ENCODE assay signal across 8 cellular contexts in the genomic region with DNA sequence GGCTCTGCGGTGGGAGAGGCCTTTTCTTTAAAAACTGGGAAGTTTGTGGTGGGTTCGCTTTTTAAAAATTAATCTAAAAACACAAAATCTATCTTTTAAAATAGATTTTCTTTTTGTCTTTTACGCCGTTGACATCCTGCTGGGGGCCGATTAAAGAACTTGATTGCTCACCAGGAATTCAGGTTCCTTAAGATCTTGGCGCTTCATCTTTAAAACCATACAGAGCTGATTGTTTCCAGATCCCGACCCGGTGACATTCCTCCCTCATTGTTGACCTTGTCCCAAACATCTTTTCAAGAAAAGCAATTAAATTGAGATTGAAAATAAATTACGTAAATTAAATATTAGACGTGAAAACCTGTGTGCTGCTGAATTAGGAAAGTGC. TPM values are rescaled to one million over a fixed set of nuclear protein-coding genes. Genes with fewer than 3 reads are reported as not detected.
A peak's percentile ranks its signal among the peaks of the same experiment; 100 is the strongest.
DNase-seq lines count a peak whose midpoint lies in the region; ATAC-seq and TF ChIP-seq lines count a peak whose summit lies in the region.

No MANE protein-coding gene starts in this region.

- TF ChIP-seq CTCF in HFFc6 (IDR thresholded peaks at IDR 0.05): no peak

- H3K27ac Mint-ChIP-seq in HFFc6: peak overlapping the region; percentile 93
- no peak overlapping the region for H3K27ac Mint-ChIP-seq in activated T-helper 17 cell treated with anti-CD3 and anti-CD28 coated beads, Interleukin-2, amount 50 U/mL, for 72 hours
- H3K27ac Mint-ChIP-seq in stimulated activated effector memory CD8-positive, alpha-beta T cell treated with anti-CD3 and anti-CD28 coated beads, Interleukin-12 subunit alpha, Interleukin-12 subunit beta, amount 100 ng/mL, for 72 hours: no peak overlapping the region

- peaks cover 4% of the 10 kb centered on the region; the same call in 1 of the 2 replicates for H3K36me3 Mint-ChIP-seq in HFFc6 (ENCODE audit: low read depth)
- H3K36me3 Mint-ChIP-seq in activated T-helper 17 cell treated with anti-CD3 and anti-CD28 coated beads, Interleukin-2, amount 50 U/mL, for 72 hours (ENCODE audit: low read depth): no peaks in the 10 kb centered on the region
- no peaks in the 10 kb centered on the region for H3K36me3 Mint-ChIP-seq in stimulated activated effector memory CD8-positive, alpha-beta T cell treated with anti-CD3 and anti-CD28 coated beads, Interleukin-12 subunit alpha, Interleukin-12 subunit beta, amount 100 ng/mL, for 72 hours

- H3K9me3 Mint-ChIP-seq in HFFc6: no peaks in the 10 kb centered on the region
- peaks cover 4% of the 10 kb centered on the region for H3K9me3 Mint-ChIP-seq in activated T-helper 17 cell treated with anti-CD3 and anti-CD28 coated beads, Interleukin-2, amount 50 U/mL, for 72 hours
- H3K9me3 Mint-ChIP-seq in stimulated activated effector memory CD8-positive, alpha-beta T cell treated with anti-CD3 and anti-CD28 coated beads, Interleukin-12 subunit alpha, Interleukin-12 subunit beta, amount 100 ng/mL, for 72 hours: no peaks in the 10 kb centered on the region

- H3K4me1 Mint-ChIP-seq in HFFc6 (ENCODE audit: low read depth): peaks cover 75% of the 10 kb centered on the region
- no peaks in the 10 kb centered on the region for H3K4me1 Mint-ChIP-seq in activated T-helper 17 cell treated with anti-CD3 and anti-CD28 coated beads, Interleukin-2, amount 50 U/mL, for 72 hours
- H3K4me1 Mint-ChIP-seq in stimulated activated effector memory CD8-positive, alpha-beta T cell treated with anti-CD3 and anti-CD28 coated beads, Interleukin-12 subunit alpha, Interleukin-12 subunit beta, amount 100 ng/mL, for 72 hours: no peaks in the 10 kb centered on the region

- peak overlapping the region; percentile 98 for H3K4me3 Mint-ChIP-seq in HFFc6
- peak overlapping the region; percentile 39 for H3K4me3 Mint-ChIP-seq in activated T-helper 17 cell treated with anti-CD3 and anti-CD28 coated beads, Interleukin-2, amount 50 U/mL, for 72 hours
- H3K4me3 Mint-ChIP-seq in stimulated activated effector memory CD8-positive, alpha-beta T cell treated with anti-CD3 and anti-CD28 coated beads, Interleukin-12 subunit alpha, Interleukin-12 subunit beta, amount 100 ng/mL, for 72 hours: peak overlapping the region; percentile 32

- DNase-seq in HFFc6 (no peak), NCI-H446 treated with DMSO at 0.1 percent for 48 hours (lab: John Stamatoyannopoulos, UW) (no peak), AG08395 (ENCODE audit: low spot score) (no peak), H4 (ENCODE audit: low spot score) (no peak)
- no peak for DNase-seq in stimulated activated effector memory CD8-positive, alpha-beta T cell treated with anti-CD3 and anti-CD28 coated beads, Interleukin-12 subunit alpha, Interleukin-12 subunit beta, amount 100 ng/mL, for 72 hours (ENCODE audit: low spot score in 2 of 2)

- H3K27me3 Mint-ChIP-seq in HFFc6 (ENCODE audit: insufficient read depth): no peaks in the 10 kb centered on the region; the same call in 1 of the 2 replicates
- peaks cover 59% of the 10 kb centered on the region for H3K27me3 Mint-ChIP-seq in activated T-helper 17 cell treated with anti-CD3 and anti-CD28 coated beads, Interleukin-2, amount 50 U/mL, for 72 hours

- no peak for ATAC-seq in activated T-helper 17 cell treated with anti-CD3 and anti-CD28 coated beads, Interleukin-2, amount 50 U/mL, for 72 hours (replicated peaks)
- no peak for ATAC-seq in stimulated activated effector memory CD8-positive, alpha-beta T cell treated with anti-CD3 and anti-CD28 coated beads, Interleukin-12 subunit alpha, Interleukin-12 subunit beta, amount 100 ng/mL, for 72 hours
- no peak for ATAC-seq in GM19023 (IDR thresholded peaks at IDR 0.05; ENCODE audit: unreplicated experiment)

- H3K4me3 ChIP-seq in iPS-11a (ENCODE audit: low read depth, low read length): peak overlapping the region; percentile 68

RNA-seq across cellular contexts. Expression of gene ZNF697, which starts 0.5 kb away (rescaled TPM):
- 1 to 10 TPM; 7.5 to 8.5 (median 8.1) TPM for total RNA-seq in HFFc6 (2021; fragmentation: NEBNext Ultra II Directional; extraction: Animal tissue kit (Norgen Biotek cat#: 25700))
- under 1 TPM in 1 of 2 donors, not detected in 1; 0.06 TPM for total RNA-seq in activated T-helper 17 cell treated with anti-CD3 and anti-CD28 coated beads, Interleukin-2, amount 50 U/mL, for 72 hours
- 5.3 and 6.2 TPM in 2 replicates for total RNA-seq in H4 (2014; rRNA removed; shearing (Covaris generic))

Comparison
In these comparisons a context has a peak if more than half of its experiments do, and no peak if none do; other contexts are left out.
1. H3K4me3 Mint-ChIP-seq: peak in every context shown above with its lines; median percentile 98 in HFFc6; 39 in activated T-helper 17 cell treated with anti-CD3 and anti-CD28 coated beads, Interleukin-2, amount 50 U/mL, for 72 hours; 32 in stimulated activated effector memory CD8-positive, alpha-beta T cell treated with anti-CD3 and anti-CD28 coated beads, Interleukin-12 subunit alpha, Interleukin-12 subunit beta, amount 100 ng/mL, for 72 hours.